ENCODE assay signal across 1 cellular context in the genomic region with DNA sequence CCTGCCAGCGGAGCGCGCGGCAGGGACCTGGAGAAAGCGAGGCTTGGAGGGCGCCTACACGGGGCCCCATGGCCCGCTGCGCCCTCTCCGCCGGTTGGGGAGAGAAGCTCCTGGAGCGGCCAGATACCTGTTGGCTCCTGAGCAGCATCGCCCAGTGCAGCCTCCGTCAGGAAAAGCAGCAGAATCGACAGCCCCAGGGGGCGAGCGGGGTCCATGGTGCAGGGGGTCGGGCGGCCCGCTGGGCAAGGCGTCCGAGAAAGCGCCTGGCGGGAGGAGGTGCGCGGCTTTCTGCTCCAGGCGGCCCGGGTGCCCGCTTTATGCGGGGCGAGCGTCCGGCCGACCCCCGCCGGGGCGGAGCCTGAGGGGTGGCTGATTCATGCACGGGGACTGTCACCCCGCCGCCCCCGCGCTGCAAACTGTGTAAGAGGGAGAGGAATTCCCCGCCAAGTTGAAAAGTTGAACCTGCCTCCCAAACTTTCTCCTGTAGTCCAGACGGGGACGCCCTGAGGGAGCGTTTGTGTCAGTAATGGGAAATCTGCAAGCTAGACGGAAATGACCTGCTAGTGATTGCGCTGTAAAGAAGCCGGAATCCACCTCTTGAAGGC.
TF ChIP-seq lines count a peak whose summit lies in the region.

Gene TFPI2 (minus strand): TSS at position 290 of the 605 bp plus-strand sequence. CDS start 75 bp downstream, at position 215.

TF ChIP-seq in HepG2, 621 proteins besides CTCF, POLR2A, EP300 and RAD21:
- TF ChIP-seq, protein P1, sequence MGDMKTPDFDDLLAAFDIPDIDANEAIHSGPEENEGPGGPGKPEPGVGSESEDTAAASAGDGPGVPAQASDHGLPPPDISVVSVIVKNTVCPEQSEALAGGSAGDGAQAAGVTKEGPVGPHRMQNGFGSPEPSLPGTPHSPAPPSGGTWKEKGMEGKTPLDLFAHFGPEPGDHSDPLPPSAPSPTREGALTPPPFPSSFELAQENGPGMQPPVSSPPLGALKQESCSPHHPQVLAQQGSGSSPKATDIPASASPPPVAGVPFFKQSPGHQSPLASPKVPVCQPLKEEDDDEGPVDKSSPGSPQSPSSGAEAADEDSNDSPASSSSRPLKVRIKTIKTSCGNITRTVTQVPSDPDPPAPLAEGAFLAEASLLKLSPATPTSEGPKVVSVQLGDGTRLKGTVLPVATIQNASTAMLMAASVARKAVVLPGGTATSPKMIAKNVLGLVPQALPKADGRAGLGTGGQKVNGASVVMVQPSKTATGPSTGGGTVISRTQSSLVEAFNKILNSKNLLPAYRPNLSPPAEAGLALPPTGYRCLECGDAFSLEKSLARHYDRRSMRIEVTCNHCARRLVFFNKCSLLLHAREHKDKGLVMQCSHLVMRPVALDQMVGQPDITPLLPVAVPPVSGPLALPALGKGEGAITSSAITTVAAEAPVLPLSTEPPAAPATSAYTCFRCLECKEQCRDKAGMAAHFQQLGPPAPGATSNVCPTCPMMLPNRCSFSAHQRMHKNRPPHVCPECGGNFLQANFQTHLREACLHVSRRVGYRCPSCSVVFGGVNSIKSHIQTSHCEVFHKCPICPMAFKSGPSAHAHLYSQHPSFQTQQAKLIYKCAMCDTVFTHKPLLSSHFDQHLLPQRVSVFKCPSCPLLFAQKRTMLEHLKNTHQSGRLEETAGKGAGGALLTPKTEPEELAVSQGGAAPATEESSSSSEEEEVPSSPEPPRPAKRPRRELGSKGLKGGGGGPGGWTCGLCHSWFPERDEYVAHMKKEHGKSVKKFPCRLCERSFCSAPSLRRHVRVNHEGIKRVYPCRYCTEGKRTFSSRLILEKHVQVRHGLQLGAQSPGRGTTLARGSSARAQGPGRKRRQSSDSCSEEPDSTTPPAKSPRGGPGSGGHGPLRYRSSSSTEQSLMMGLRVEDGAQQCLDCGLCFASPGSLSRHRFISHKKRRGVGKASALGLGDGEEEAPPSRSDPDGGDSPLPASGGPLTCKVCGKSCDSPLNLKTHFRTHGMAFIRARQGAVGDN (CRISPR knock-in tag; IDR thresholded peaks at IDR 0.05): 0 out of 2 replicates have a peak, but pooled peaks have one; percentile 15
- no peak for TF ChIP-seq ZFP62 (CRISPR knock-in tag; IDR thresholded peaks at IDR 0.05)
- TF ChIP-seq HNRNPLL (IDR thresholded peaks at IDR 0.05; ENCODE audit: low read depth, low read length, poor library complexity, severe bottlenecking): peak; percentile 46
- TF ChIP-seq MAFK (conservative IDR thresholded peaks at IDR 0.05 in 1 of 2, IDR thresholded peaks at IDR 0.05 in 1 of 2; ENCODE audit: low read length in 2 of 2): peak; percentile 48 to 69; a peak in 3 of 4 replicates
- no peak for TF ChIP-seq HMGXB4 (CRISPR knock-in tag; IDR thresholded peaks at IDR 0.05; ENCODE audit: borderline replicate concordance in 1 of 2, low read depth in 1 of 2)
- no peak for TF ChIP-seq ZNF616 (CRISPR knock-in tag; IDR thresholded peaks at IDR 0.05; ENCODE audit: low read depth)
- TF ChIP-seq, protein P2, sequence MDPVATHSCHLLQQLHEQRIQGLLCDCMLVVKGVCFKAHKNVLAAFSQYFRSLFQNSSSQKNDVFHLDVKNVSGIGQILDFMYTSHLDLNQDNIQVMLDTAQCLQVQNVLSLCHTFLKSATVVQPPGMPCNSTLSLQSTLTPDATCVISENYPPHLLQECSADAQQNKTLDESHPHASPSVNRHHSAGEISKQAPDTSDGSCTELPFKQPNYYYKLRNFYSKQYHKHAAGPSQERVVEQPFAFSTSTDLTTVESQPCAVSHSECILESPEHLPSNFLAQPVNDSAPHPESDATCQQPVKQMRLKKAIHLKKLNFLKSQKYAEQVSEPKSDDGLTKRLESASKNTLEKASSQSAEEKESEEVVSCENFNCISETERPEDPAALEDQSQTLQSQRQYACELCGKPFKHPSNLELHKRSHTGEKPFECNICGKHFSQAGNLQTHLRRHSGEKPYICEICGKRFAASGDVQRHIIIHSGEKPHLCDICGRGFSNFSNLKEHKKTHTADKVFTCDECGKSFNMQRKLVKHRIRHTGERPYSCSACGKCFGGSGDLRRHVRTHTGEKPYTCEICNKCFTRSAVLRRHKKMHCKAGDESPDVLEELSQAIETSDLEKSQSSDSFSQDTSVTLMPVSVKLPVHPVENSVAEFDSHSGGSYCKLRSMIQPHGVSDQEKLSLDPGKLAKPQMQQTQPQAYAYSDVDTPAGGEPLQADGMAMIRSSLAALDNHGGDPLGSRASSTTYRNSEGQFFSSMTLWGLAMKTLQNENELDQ (CRISPR knock-in tag; IDR thresholded peaks at IDR 0.05; ENCODE audit: borderline replicate concordance): no peak
- TF ChIP-seq, protein P3, sequence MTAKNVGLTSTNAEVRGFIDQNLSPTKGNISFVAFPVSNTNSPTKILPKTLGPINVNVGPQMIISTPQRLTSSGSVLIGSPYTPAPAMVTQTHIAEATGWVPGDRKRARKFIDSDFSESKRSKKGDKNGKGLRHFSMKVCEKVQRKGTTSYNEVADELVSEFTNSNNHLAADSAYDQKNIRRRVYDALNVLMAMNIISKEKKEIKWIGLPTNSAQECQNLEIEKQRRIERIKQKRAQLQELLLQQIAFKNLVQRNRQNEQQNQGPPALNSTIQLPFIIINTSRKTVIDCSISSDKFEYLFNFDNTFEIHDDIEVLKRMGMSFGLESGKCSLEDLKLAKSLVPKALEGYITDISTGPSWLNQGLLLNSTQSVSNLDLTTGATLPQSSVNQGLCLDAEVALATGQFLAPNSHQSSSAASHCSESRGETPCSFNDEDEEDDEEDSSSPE (CRISPR knock-in tag; IDR thresholded peaks at IDR 0.05): no peak
- TF ChIP-seq, protein P4, sequence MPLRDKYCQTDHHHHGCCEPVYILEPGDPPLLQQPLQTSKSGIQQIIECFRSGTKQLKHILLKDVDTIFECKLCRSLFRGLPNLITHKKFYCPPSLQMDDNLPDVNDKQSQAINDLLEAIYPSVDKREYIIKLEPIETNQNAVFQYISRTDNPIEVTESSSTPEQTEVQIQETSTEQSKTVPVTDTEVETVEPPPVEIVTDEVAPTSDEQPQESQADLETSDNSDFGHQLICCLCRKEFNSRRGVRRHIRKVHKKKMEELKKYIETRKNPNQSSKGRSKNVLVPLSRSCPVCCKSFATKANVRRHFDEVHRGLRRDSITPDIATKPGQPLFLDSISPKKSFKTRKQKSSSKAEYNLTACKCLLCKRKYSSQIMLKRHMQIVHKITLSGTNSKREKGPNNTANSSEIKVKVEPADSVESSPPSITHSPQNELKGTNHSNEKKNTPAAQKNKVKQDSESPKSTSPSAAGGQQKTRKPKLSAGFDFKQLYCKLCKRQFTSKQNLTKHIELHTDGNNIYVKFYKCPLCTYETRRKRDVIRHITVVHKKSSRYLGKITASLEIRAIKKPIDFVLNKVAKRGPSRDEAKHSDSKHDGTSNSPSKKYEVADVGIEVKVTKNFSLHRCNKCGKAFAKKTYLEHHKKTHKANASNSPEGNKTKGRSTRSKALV (CRISPR knock-in tag; IDR thresholded peaks at IDR 0.05): peak; percentile 78; the same call in 1 of the 2 replicates
- TF ChIP-seq MAFF (IDR thresholded peaks at IDR 0.05; ENCODE audit: low read depth, low read length): peak; percentile 47; the same call in 1 of the 2 replicates
TF ChIP-seq in HepG2: peak in this region for 5.
